In the genomic region with DNA sequence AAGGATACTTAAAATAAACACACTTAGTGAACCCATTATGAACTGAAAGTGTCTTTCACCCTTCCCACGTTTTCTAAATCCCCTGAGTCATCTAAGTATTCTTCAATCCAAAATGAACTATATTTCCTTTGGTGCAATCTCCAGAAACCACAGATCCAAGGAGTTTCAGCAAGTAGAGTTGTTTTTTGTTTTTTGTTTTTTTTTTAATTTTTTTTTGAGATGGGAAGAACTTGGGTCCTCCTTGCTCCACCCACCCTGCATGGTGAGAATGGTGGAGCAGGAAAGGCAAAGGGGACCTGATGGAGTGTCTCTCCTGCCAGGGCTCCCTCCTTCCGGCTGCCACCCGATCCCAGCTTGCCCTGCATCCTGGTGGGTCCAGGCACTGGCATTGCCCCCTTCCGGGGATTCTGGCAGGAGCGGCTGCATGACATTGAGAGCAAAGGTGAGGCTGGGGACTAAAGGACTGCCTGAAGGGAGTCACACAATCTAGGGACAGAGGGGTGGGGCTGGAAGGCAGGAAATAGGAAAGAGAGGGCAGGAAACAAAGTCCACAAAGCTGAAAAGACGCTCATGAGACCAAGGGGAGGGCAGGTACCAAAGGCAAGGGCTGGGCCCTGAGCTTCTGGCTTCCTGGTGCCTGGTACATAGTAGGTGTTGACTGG, we compare ENCODE assay signal across 1 cellular context.
TF ChIP-seq lines count a peak whose summit lies in the region.

No MANE protein-coding gene starts in this region.

TF ChIP-seq in HepG2, 621 proteins besides CTCF, POLR2A, EP300 and RAD21 (continued from another document and continues in another):
- peak; percentile 45; the same call in 1 of the 2 replicates for TF ChIP-seq ZBTB20 (CRISPR knock-in tag; IDR thresholded peaks at IDR 0.05; ENCODE audit: borderline replicate concordance, low read depth)
- no peak for TF ChIP-seq REPIN1 (CRISPR knock-in tag; IDR thresholded peaks at IDR 0.05; ENCODE audit: borderline replicate concordance, low read depth)
- TF ChIP-seq, protein P1, sequence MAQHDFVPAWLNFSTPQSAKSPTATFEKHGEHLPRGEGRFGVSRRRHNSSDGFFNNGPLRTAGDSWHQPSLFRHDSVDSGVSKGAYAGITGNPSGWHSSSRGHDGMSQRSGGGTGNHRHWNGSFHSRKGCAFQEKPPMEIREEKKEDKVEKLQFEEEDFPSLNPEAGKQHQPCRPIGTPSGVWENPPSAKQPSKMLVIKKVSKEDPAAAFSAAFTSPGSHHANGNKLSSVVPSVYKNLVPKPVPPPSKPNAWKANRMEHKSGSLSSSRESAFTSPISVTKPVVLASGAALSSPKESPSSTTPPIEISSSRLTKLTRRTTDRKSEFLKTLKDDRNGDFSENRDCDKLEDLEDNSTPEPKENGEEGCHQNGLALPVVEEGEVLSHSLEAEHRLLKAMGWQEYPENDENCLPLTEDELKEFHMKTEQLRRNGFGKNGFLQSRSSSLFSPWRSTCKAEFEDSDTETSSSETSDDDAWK (CRISPR knock-in tag; IDR thresholded peaks at IDR 0.05): no peak
- no peak for TF ChIP-seq ZNF296 (CRISPR knock-in tag; conservative IDR thresholded peaks at IDR 0.05)
- TF ChIP-seq ZNF3 (CRISPR knock-in tag; IDR thresholded peaks at IDR 0.05): no peak
- TF ChIP-seq, protein P2, sequence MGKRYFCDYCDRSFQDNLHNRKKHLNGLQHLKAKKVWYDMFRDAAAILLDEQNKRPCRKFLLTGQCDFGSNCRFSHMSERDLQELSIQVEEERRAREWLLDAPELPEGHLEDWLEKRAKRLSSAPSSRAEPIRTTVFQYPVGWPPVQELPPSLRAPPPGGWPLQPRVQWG (CRISPR knock-in tag; IDR thresholded peaks at IDR 0.05; ENCODE audit: borderline replicate concordance, low read depth): no peak
- no peak for TF ChIP-seq KAT2B (IDR thresholded peaks at IDR 0.05; ENCODE audit: borderline replicate concordance, low read depth, low read length)
- TF ChIP-seq, protein P3, sequence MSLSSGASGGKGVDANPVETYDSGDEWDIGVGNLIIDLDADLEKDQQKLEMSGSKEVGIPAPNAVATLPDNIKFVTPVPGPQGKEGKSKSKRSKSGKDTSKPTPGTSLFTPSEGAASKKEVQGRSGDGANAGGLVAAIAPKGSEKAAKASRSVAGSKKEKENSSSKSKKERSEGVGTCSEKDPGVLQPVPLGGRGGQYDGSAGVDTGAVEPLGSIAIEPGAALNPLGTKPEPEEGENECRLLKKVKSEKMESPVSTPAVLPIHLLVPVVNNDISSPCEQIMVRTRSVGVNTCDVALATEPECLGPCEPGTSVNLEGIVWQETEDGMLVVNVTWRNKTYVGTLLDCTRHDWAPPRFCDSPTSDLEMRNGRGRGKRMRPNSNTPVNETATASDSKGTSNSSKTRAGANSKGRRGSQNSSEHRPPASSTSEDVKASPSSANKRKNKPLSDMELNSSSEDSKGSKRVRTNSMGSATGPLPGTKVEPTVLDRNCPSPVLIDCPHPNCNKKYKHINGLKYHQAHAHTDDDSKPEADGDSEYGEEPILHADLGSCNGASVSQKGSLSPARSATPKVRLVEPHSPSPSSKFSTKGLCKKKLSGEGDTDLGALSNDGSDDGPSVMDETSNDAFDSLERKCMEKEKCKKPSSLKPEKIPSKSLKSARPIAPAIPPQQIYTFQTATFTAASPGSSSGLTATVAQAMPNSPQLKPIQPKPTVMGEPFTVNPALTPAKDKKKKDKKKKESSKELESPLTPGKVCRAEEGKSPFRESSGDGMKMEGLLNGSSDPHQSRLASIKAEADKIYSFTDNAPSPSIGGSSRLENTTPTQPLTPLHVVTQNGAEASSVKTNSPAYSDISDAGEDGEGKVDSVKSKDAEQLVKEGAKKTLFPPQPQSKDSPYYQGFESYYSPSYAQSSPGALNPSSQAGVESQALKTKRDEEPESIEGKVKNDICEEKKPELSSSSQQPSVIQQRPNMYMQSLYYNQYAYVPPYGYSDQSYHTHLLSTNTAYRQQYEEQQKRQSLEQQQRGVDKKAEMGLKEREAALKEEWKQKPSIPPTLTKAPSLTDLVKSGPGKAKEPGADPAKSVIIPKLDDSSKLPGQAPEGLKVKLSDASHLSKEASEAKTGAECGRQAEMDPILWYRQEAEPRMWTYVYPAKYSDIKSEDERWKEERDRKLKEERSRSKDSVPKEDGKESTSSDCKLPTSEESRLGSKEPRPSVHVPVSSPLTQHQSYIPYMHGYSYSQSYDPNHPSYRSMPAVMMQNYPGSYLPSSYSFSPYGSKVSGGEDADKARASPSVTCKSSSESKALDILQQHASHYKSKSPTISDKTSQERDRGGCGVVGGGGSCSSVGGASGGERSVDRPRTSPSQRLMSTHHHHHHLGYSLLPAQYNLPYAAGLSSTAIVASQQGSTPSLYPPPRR (CRISPR knock-in tag; IDR thresholded peaks at IDR 0.05; ENCODE audit: borderline replicate concordance): no peak
- 0 out of 2 replicates have a peak, but pooled peaks have one; percentile 28 for TF ChIP-seq NCOR1 (IDR thresholded peaks at IDR 0.05; ENCODE audit: borderline replicate concordance, low read length)
- no peak for TF ChIP-seq ZNF558 (CRISPR knock-in tag; IDR thresholded peaks at IDR 0.05; ENCODE audit: borderline replicate concordance)
- no peak for TF ChIP-seq YEATS2 (CRISPR knock-in tag; IDR thresholded peaks at IDR 0.05; ENCODE audit: borderline replicate concordance)
- no peak for TF ChIP-seq ZNF484 (CRISPR knock-in tag; IDR thresholded peaks at IDR 0.05; ENCODE audit: borderline replicate concordance, low read depth)
- no peak for TF ChIP-seq ZMAT3 (CRISPR knock-in tag; conservative IDR thresholded peaks at IDR 0.05)
- 0 out of 2 replicates have a peak, but pooled peaks have one; percentile 33 for TF ChIP-seq TBX2 (CRISPR knock-in tag; IDR thresholded peaks at IDR 0.05; ENCODE audit: borderline replicate concordance)
- no peak for TF ChIP-seq CBX2 (IDR thresholded peaks at IDR 0.05; ENCODE audit: low read depth, low read length)
- no peak for TF ChIP-seq CBX2 (CRISPR knock-in tag; IDR thresholded peaks at IDR 0.05; ENCODE audit: low read depth)
- TF ChIP-seq CEBPG (CRISPR knock-in tag; IDR thresholded peaks at IDR 0.05): peak; percentile 21; the same call in 1 of the 2 replicates
- TF ChIP-seq, protein P4, sequence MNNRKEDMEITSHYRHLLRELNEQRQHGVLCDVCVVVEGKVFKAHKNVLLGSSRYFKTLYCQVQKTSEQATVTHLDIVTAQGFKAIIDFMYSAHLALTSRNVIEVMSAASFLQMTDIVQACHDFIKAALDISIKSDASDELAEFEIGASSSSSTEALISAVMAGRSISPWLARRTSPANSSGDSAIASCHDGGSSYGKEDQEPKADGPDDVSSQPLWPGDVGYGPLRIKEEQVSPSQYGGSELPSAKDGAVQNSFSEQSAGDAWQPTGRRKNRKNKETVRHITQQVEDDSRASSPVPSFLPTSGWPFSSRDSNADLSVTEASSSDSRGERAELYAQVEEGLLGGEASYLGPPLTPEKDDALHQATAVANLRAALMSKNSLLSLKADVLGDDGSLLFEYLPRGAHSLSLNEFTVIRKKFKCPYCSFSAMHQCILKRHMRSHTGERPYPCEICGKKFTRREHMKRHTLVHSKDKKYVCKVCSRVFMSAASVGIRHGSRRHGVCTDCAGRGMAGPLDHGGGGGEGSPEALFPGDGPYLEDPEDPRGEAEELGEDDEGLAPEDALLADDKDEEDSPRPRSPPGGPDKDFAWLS (CRISPR knock-in tag; IDR thresholded peaks at IDR 0.05; ENCODE audit: borderline replicate concordance): no peak
- TF ChIP-seq, protein P5, sequence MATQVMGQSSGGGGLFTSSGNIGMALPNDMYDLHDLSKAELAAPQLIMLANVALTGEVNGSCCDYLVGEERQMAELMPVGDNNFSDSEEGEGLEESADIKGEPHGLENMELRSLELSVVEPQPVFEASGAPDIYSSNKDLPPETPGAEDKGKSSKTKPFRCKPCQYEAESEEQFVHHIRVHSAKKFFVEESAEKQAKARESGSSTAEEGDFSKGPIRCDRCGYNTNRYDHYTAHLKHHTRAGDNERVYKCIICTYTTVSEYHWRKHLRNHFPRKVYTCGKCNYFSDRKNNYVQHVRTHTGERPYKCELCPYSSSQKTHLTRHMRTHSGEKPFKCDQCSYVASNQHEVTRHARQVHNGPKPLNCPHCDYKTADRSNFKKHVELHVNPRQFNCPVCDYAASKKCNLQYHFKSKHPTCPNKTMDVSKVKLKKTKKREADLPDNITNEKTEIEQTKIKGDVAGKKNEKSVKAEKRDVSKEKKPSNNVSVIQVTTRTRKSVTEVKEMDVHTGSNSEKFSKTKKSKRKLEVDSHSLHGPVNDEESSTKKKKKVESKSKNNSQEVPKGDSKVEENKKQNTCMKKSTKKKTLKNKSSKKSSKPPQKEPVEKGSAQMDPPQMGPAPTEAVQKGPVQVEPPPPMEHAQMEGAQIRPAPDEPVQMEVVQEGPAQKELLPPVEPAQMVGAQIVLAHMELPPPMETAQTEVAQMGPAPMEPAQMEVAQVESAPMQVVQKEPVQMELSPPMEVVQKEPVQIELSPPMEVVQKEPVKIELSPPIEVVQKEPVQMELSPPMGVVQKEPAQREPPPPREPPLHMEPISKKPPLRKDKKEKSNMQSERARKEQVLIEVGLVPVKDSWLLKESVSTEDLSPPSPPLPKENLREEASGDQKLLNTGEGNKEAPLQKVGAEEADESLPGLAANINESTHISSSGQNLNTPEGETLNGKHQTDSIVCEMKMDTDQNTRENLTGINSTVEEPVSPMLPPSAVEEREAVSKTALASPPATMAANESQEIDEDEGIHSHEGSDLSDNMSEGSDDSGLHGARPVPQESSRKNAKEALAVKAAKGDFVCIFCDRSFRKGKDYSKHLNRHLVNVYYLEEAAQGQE (IDR thresholded peaks at IDR 0.05; ENCODE audit: borderline replicate concordance in 1 of 2, low read depth in 1 of 2, low read length in 2 of 2): no peak
- TF ChIP-seq, protein P6, sequence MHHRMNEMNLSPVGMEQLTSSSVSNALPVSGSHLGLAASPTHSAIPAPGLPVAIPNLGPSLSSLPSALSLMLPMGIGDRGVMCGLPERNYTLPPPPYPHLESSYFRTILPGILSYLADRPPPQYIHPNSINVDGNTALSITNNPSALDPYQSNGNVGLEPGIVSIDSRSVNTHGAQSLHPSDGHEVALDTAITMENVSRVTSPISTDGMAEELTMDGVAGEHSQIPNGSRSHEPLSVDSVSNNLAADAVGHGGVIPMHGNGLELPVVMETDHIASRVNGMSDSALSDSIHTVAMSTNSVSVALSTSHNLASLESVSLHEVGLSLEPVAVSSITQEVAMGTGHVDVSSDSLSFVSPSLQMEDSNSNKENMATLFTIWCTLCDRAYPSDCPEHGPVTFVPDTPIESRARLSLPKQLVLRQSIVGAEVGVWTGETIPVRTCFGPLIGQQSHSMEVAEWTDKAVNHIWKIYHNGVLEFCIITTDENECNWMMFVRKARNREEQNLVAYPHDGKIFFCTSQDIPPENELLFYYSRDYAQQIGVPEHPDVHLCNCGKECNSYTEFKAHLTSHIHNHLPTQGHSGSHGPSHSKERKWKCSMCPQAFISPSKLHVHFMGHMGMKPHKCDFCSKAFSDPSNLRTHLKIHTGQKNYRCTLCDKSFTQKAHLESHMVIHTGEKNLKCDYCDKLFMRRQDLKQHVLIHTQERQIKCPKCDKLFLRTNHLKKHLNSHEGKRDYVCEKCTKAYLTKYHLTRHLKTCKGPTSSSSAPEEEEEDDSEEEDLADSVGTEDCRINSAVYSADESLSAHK (CRISPR knock-in tag; IDR thresholded peaks at IDR 0.05; ENCODE audit: borderline replicate concordance): no peak
- TF ChIP-seq ZSCAN29 (CRISPR knock-in tag; conservative IDR thresholded peaks at IDR 0.05): no peak
- TF ChIP-seq, protein P7, sequence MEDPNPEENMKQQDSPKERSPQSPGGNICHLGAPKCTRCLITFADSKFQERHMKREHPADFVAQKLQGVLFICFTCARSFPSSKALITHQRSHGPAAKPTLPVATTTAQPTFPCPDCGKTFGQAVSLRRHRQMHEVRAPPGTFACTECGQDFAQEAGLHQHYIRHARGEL (CRISPR knock-in tag; IDR thresholded peaks at IDR 0.05): no peak
- TF ChIP-seq ZNF550 (CRISPR knock-in tag; IDR thresholded peaks at IDR 0.05; ENCODE audit: borderline replicate concordance): no peak
- no peak for TF ChIP-seq ZFYVE20 (CRISPR knock-in tag; IDR thresholded peaks at IDR 0.05; ENCODE audit: borderline replicate concordance, low read depth)
- TF ChIP-seq CREB1 (IDR thresholded peaks at IDR 0.05): no peak
- no peak for TF ChIP-seq CREB1 (CRISPR knock-in tag; IDR thresholded peaks at IDR 0.05)
- no peak for TF ChIP-seq MIXL1 (CRISPR knock-in tag; IDR thresholded peaks at IDR 0.05)
- no peak for TF ChIP-seq PRMT3 (CRISPR knock-in tag; IDR thresholded peaks at IDR 0.05; ENCODE audit: borderline replicate concordance, low read depth)
- no peak for TF ChIP-seq GTF2F1 (IDR thresholded peaks at IDR 0.05; ENCODE audit: low read length)
- TF ChIP-seq, protein P8, sequence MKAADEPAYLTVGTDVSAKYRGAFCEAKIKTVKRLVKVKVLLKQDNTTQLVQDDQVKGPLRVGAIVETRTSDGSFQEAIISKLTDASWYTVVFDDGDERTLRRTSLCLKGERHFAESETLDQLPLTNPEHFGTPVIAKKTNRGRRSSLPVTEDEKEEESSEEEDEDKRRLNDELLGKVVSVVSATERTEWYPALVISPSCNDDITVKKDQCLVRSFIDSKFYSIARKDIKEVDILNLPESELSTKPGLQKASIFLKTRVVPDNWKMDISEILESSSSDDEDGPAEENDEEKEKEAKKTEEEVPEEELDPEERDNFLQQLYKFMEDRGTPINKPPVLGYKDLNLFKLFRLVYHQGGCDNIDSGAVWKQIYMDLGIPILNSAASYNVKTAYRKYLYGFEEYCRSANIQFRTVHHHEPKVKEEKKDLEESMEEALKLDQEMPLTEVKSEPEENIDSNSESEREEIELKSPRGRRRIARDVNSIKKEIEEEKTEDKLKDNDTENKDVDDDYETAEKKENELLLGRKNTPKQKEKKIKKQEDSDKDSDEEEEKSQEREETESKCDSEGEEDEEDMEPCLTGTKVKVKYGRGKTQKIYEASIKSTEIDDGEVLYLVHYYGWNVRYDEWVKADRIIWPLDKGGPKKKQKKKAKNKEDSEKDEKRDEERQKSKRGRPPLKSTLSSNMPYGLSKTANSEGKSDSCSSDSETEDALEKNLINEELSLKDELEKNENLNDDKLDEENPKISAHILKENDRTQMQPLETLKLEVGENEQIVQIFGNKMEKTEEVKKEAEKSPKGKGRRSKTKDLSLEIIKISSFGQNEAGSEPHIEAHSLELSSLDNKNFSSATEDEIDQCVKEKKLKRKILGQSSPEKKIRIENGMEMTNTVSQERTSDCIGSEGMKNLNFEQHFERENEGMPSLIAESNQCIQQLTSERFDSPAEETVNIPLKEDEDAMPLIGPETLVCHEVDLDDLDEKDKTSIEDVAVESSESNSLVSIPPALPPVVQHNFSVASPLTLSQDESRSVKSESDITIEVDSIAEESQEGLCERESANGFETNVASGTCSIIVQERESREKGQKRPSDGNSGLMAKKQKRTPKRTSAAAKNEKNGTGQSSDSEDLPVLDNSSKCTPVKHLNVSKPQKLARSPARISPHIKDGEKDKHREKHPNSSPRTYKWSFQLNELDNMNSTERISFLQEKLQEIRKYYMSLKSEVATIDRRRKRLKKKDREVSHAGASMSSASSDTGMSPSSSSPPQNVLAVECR (CRISPR knock-in tag; IDR thresholded peaks at IDR 0.05; ENCODE audit: borderline replicate concordance): peak; percentile 52; the same call in 1 of the 2 replicates
